1 cellular context compared by ENCODE assay signal in genomic region chr2:204401114-204401513, GRCh38.
TF ChIP-seq lines count a peak whose summit lies in the region.

No MANE protein-coding gene starts in this region.

TF ChIP-seq in IMR-90, 13 proteins besides CTCF, POLR2A, EP300 and RAD21:
- TF ChIP-seq SMC3 (IDR thresholded peaks at IDR 0.05; ENCODE audit: low read depth, low read length) = no peak
- TF ChIP-seq MAFK (IDR thresholded peaks at IDR 0.05; ENCODE audit: low read depth, low read length) = no peak
- no peak for TF ChIP-seq FOS (IDR thresholded peaks at IDR 0.05; ENCODE audit: low read depth, low read length)
- no peak for TF ChIP-seq BHLHE40 (IDR thresholded peaks at IDR 0.05; ENCODE audit: low read depth, low read length)
- TF ChIP-seq, protein P1, sequence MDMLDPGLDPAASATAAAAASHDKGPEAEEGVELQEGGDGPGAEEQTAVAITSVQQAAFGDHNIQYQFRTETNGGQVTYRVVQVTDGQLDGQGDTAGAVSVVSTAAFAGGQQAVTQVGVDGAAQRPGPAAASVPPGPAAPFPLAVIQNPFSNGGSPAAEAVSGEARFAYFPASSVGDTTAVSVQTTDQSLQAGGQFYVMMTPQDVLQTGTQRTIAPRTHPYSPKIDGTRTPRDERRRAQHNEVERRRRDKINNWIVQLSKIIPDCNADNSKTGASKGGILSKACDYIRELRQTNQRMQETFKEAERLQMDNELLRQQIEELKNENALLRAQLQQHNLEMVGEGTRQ (IDR thresholded peaks at IDR 0.05; ENCODE audit: low read depth, low read length) = no peak
- no peak for TF ChIP-seq CEBPB (IDR thresholded peaks at IDR 0.05; ENCODE audit: low read depth, low read length)
- no peak for TF ChIP-seq RCOR1 (IDR thresholded peaks at IDR 0.05; ENCODE audit: insufficient replicate concordance, low read length)
- TF ChIP-seq NFE2L2 (IDR thresholded peaks at IDR 0.05; ENCODE audit: low read depth, low read length) = no peak
- no peak for TF ChIP-seq CHD1 (IDR thresholded peaks at IDR 0.05; ENCODE audit: low read depth, low read length)
